ENCODE assay signal across 12 cellular contexts in genomic region chr1:164625004-164625617, GRCh38.
DNase-seq lines count a peak whose midpoint lies in the region; ATAC-seq, FAIRE-seq and TF ChIP-seq lines count a peak whose summit lies in the region.
"Had no signal": no experiment of that assay in that cellular context is flagged by ENCODE, and none has a peak within 500 bp of the region (broad histone marks: within the 10 kb centered on the region; RNA-seq: fewer than 3 reads in every experiment).

No MANE protein-coding gene starts in this region.

- H3K4me1 ChIP-seq in osteoblast (ENCODE audit: insufficient read depth, low read length): no peaks in the 10 kb centered on the region

- no peaks in the 10 kb centered on the region for H3K79me2 ChIP-seq in osteoblast (ENCODE audit: insufficient read depth, low read length)

- H3K36me3 ChIP-seq in osteoblast (ENCODE audit: insufficient read depth, low read length): no peaks in the 10 kb centered on the region

- ATAC-seq in GM21381 (IDR thresholded peaks at IDR 0.05; ENCODE audit: unreplicated experiment): no peak
- ATAC-seq: activated T-helper 17 cell treated with anti-CD3 and anti-CD28 coated beads, Interleukin-2, amount 50 U/mL, for 72 hours had no signal

- H3K4me3 ChIP-seq in osteoblast (ENCODE audit: insufficient read depth, low read length): no peak overlapping the region

- H3K4me2 ChIP-seq in osteoblast (ENCODE audit: insufficient read depth, low read length): no peak overlapping the region

- no peak for TF ChIP-seq POLR2A in GM12891 (IDR thresholded peaks at IDR 0.05; ENCODE audit: low read depth, low read length)

- H3K27me3 ChIP-seq in osteoblast (ENCODE audit: insufficient read depth, low read length): no peaks in the 10 kb centered on the region

- peaks cover 1% of the 10 kb centered on the region for H3K36me3 Mint-ChIP-seq in chondrocyte (ENCODE audit: low read depth)

- TF ChIP-seq CTCF in D721Med (IDR thresholded peaks at IDR 0.05; ENCODE audit: insufficient read depth, missing control alignments): no peak
- TF ChIP-seq CTCF in chondrocyte (IDR thresholded peaks at IDR 0.05): peak; percentile 64
- peak; percentile 42 for TF ChIP-seq CTCF in osteoblast (IDR thresholded peaks at IDR 0.05; ENCODE audit: extremely low read depth, low read depth, low read length)

- no peaks in the 10 kb centered on the region for H4K20me1 ChIP-seq in osteoblast (ENCODE audit: insufficient read depth, low read length)

- no peaks in the 10 kb centered on the region for H3K27me3 Mint-ChIP-seq in chondrocyte (ENCODE audit: low read depth)
- H3K27me3 Mint-ChIP-seq: activated T-helper 17 cell treated with anti-CD3 and anti-CD28 coated beads, Interleukin-2, amount 50 U/mL, for 72 hours had no signal

- H3K4me3 Mint-ChIP-seq in chondrocyte (ENCODE audit: unreplicated experiment): no peak overlapping the region
- H3K4me3 Mint-ChIP-seq: activated T-helper 17 cell treated with anti-CD3 and anti-CD28 coated beads, Interleukin-2, amount 50 U/mL, for 72 hours had no signal

- no peak overlapping the region for H2AFZ ChIP-seq in osteoblast (ENCODE audit: low read length)

- no peaks in the 10 kb centered on the region for H3K9me3 ChIP-seq in osteoblast (ENCODE audit: low read depth, low read length)

- no peak overlapping the region for H3K27ac ChIP-seq in osteoblast (ENCODE audit: low read depth, low read length)
- H3K27ac ChIP-seq: VCaP had no signal

- H3K27ac Mint-ChIP-seq in chondrocyte (ENCODE audit: unreplicated experiment): no peak overlapping the region
- H3K27ac Mint-ChIP-seq: activated T-helper 17 cell treated with anti-CD3 and anti-CD28 coated beads, Interleukin-2, amount 50 U/mL, for 72 hours had no signal

- H3K9me3 Mint-ChIP-seq in chondrocyte (ENCODE audit: low read depth): no peaks in the 10 kb centered on the region
- H3K9me3 Mint-ChIP-seq: activated T-helper 17 cell treated with anti-CD3 and anti-CD28 coated beads, Interleukin-2, amount 50 U/mL, for 72 hours had no signal

- DNase-seq in D721Med (ENCODE audit: insufficient read length, low spot score): no peak
- DNase-seq in MV-4-11 (lab: John Stamatoyannopoulos, UW): peak; percentile 35
- no peak for DNase-seq in chondrocyte (ENCODE audit: low spot score)
- DNase-seq in osteoblast (ENCODE audit: insufficient read length, low spot score, missing footprints): no peak
- DNase-seq in NCI-H82 (lab: John Stamatoyannopoulos, UW): no peak
- no peak for DNase-seq in GM12891 (ENCODE audit: insufficient read length, low spot score)
- no peak for DNase-seq in superior temporal gyrus (ENCODE audit: extremely low spot score)
- DNase-seq: NK-92 treated with Interleukin-12 subunit alpha and Interleukin-12 subunit beta, amount 100 ng/mL, for 24 hours had no signal

- peaks cover 16% of the 10 kb centered on the region for H3K4me1 Mint-ChIP-seq in chondrocyte (ENCODE audit: low read depth)
- H3K4me1 Mint-ChIP-seq: activated T-helper 17 cell treated with anti-CD3 and anti-CD28 coated beads, Interleukin-2, amount 50 U/mL, for 72 hours had no signal

- FAIRE-seq in D721Med (lab: Jason Lieb, UNC) (peak; percentile 16), GM12891 (lab: Jason Lieb, UNC) (no peak)
- FAIRE-seq: G401.6 had no signal

TF ChIP-seq in GM12891, 5 proteins besides CTCF, POLR2A, EP300 and RAD21:
- no peak for TF ChIP-seq SPI1 (IDR thresholded peaks at IDR 0.05; ENCODE audit: low read depth, low read length)
- no peak for TF ChIP-seq POU2F2 (IDR thresholded peaks at IDR 0.05; ENCODE audit: low read depth, low read length)
- no peak for TF ChIP-seq POLR2AphosphoS5 (IDR thresholded peaks at IDR 0.05; ENCODE audit: low read depth, low read length)
- TF ChIP-seq TAF1 (IDR thresholded peaks at IDR 0.05; ENCODE audit: low read depth, low read length): no peak
